ENCODE assay signal across 8 cellular contexts in genomic region chr17:73841431-73842060, GRCh38.
DNase-seq lines count a peak whose midpoint lies in the region; ATAC-seq and TF ChIP-seq lines count a peak whose summit lies in the region.

No MANE protein-coding gene starts in this region.

- peaks cover 11% of the 10 kb centered on the region; the same call in 1 of the 2 replicates for H3K9me3 ChIP-seq in NT2/D1 (ENCODE audit: insufficient read depth, low read length)

- TF ChIP-seq CTCF in AG09319 (IDR thresholded peaks at IDR 0.05; ENCODE audit: low read depth, low read length) (peak; percentile 21), GM12873 (IDR thresholded peaks at IDR 0.05; ENCODE audit: insufficient read depth, low read depth, low read length, missing control alignments) (peak; percentile 48)

- DNase-seq in AG09319 (ENCODE audit: extremely low read depth, low read depth), result no peak
- peak; percentile 20 for DNase-seq in NT2/D1 (ENCODE audit: low read depth, low spot score)
- DNase-seq in iPS DF 4.7 (ENCODE audit: extremely low read depth, low spot score), result peak; percentile 33

- H3K9ac ChIP-seq in NT2/D1 (ENCODE audit: insufficient read length, low read depth), result no peak overlapping the region

- no peaks in the 10 kb centered on the region for H3K36me3 ChIP-seq in NT2/D1 (ENCODE audit: insufficient read depth, insufficient read length, low read length)

- no peaks in the 10 kb centered on the region for H3K4me1 ChIP-seq in NT2/D1 (ENCODE audit: insufficient read depth, insufficient read length)

- H3K4me3 ChIP-seq in NT2/D1 (ENCODE audit: insufficient read length, low read depth), result no peak overlapping the region

- peaks cover 18% of the 10 kb centered on the region for H3K27me3 ChIP-seq in NT2/D1 (ENCODE audit: insufficient read depth, insufficient read length)

- ATAC-seq in HG02610 (IDR thresholded peaks at IDR 0.05; ENCODE audit: unreplicated experiment) (no peak), HG03175 (IDR thresholded peaks at IDR 0.05; ENCODE audit: unreplicated experiment) (no peak), GM18870 (IDR thresholded peaks at IDR 0.05; ENCODE audit: unreplicated experiment) (no peak), HG02885 (IDR thresholded peaks at IDR 0.05; ENCODE audit: poor library complexity, unreplicated experiment) (no peak)
